In genomic region chr14:92658160-92658559, GRCh38 we compare ENCODE assay signal across 15 cellular contexts.
DNase-seq lines count a peak whose midpoint lies in the region; ATAC-seq and TF ChIP-seq lines count a peak whose summit lies in the region.
"Had no signal": no experiment of that assay in that cellular context is flagged by ENCODE, and none has a peak within 500 bp of the region (broad histone marks: within the 10 kb centered on the region; RNA-seq: fewer than 3 reads in every experiment).

No MANE protein-coding gene starts in this region.

- H3K9me3 ChIP-seq in esophagus squamous epithelium (no peaks in the 10 kb centered on the region), neural progenitor cell (ENCODE audit: low read depth) (no peaks in the 10 kb centered on the region)

- ATAC-seq in activated CD4-positive, alpha-beta T cell treated with anti-CD3 and anti-CD28 coated beads for 36 hours = no peak
- ATAC-seq in stimulated activated naive B cell treated with anti-CD40 and anti-IgM and Interleukin-4, amounts not matched to agents 10 μg/mL and 1 μg/mL and 100 μg/mL, for 72 hours (replicated peaks) = no peak
- no peak for ATAC-seq in GM21526 (IDR thresholded peaks at IDR 0.05; ENCODE audit: low FRiP score, unreplicated experiment)

- H2AFZ ChIP-seq in neural progenitor cell (replicated peaks) = no peak overlapping the region

- no peak overlapping the region for H3K4me3 Mint-ChIP-seq in activated CD4-positive, alpha-beta T cell treated with anti-CD3 and anti-CD28 coated beads for 36 hours
- H3K4me3 Mint-ChIP-seq in IgD-negative memory B cell = peak overlapping the region in 3 of 4 donors; percentile 5 to 83 (median 70)
- peak overlapping the region; percentile 70 to 85 for H3K4me3 Mint-ChIP-seq in stimulated activated naive B cell treated with anti-CD40 and anti-IgM and Interleukin-4, amounts not matched to agents 10 μg/mL and 1 μg/mL and 100 μg/mL, for 72 hours
- H3K4me3 Mint-ChIP-seq in neural progenitor cell = no peak overlapping the region

- H3F3A ChIP-seq in neural progenitor cell (ENCODE audit: low read depth) = no peaks in the 10 kb centered on the region

- DNase-seq in activated CD4-positive, alpha-beta T cell treated with anti-CD3 and anti-CD28 coated beads for 36 hours = no peak
- DNase-seq in activated CD4-positive, alpha-beta T cell treated with anti-CD3 and anti-CD28 coated beads, Interleukin-2, amount 50 U/mL, for 4 hours = no peak
- DNase-seq in esophagus squamous epithelium (lab: John Stamatoyannopoulos, UW) = no peak
- no peak for DNase-seq in stimulated activated naive B cell treated with anti-CD40 and anti-IgM and Interleukin-4, amounts not matched to agents 10 μg/mL and 1 μg/mL and 100 μg/mL, for 72 hours
- no peak for DNase-seq in neural progenitor cell (ENCODE audit: low spot score)
- no peak for DNase-seq in KG1 (lab: John Stamatoyannopoulos, UW)
- DNase-seq: 8988T; activated CD4-positive, alpha-beta T cell treated with anti-CD3 and anti-CD28 coated beads, Interleukin-2, amount 50 U/mL, for 1 hour; activated gamma-delta T cell; effector CD8-positive, alpha-beta T cell; NCI-H1436 treated with DMSO at 0.1 percent for 48 hours; NCI-H2227 treated with DMSO at 0.1 percent for 48 hours; T-helper 9 cell had no signal

- TF ChIP-seq CTCF in esophagus squamous epithelium (IDR thresholded peaks at IDR 0.05) (no peak), neural progenitor cell (IDR thresholded peaks at IDR 0.05) (no peak)

- no peaks in the 10 kb centered on the region for H3K27me3 Mint-ChIP-seq in activated CD4-positive, alpha-beta T cell treated with anti-CD3 and anti-CD28 coated beads for 36 hours
- H3K27me3 Mint-ChIP-seq in IgD-negative memory B cell (peaks cover 2% of the 10 kb centered on the region), neural progenitor cell (ENCODE audit: insufficient read depth, low read depth) (peaks cover 2% of the 10 kb centered on the region)
- no peaks in the 10 kb centered on the region for H3K27me3 Mint-ChIP-seq in stimulated activated naive B cell treated with anti-CD40 and anti-IgM and Interleukin-4, amounts not matched to agents 10 μg/mL and 1 μg/mL and 100 μg/mL, for 72 hours

- H4K20me1 ChIP-seq in neural progenitor cell (ENCODE audit: low read depth) = no peaks in the 10 kb centered on the region

- peak overlapping the region; percentile 52 for H3K27ac Mint-ChIP-seq in activated CD4-positive, alpha-beta T cell treated with anti-CD3 and anti-CD28 coated beads for 36 hours
- H3K27ac Mint-ChIP-seq in IgD-negative memory B cell (peak overlapping the region; percentile 44 to 87 (median 65)), neural progenitor cell (no peak overlapping the region)
- H3K27ac Mint-ChIP-seq in stimulated activated naive B cell treated with anti-CD40 and anti-IgM and Interleukin-4, amounts not matched to agents 10 μg/mL and 1 μg/mL and 100 μg/mL, for 72 hours = peak overlapping the region; percentile 74

- H3K79me2 ChIP-seq in neural progenitor cell (ENCODE audit: low read depth) = no peaks in the 10 kb centered on the region

- 78 to 83% methylated on average over 4 to 10 of the region's 13 CpGs for WGBS in esophagus squamous epithelium, 2 donors

- CTCF ChIA-PET in activated CD4-positive, alpha-beta T cell treated with anti-CD3 and anti-CD28 coated beads for 36 hours (lab: Charles Lee) = interaction anchor here (1.1 kb wide), 1 partner anchor 49 kb away, joined by 3 read pairs; no protein-coding TSS in a partner anchor

- H3K4me3 ChIP-seq in esophagus squamous epithelium = no peak overlapping the region
- no peak overlapping the region for H3K4me3 ChIP-seq in neural progenitor cell

- H3K27me3 ChIP-seq in esophagus squamous epithelium (no peaks in the 10 kb centered on the region), neural progenitor cell (no peaks in the 10 kb centered on the region)

- peaks cover 0 to 35% (median 0%) of the 10 kb centered on the region in 3 donors for H3K36me3 ChIP-seq in esophagus squamous epithelium
- no peaks in the 10 kb centered on the region for H3K36me3 ChIP-seq in neural progenitor cell

- no peak overlapping the region for H3K9ac ChIP-seq in neural progenitor cell

- POLR2A ChIA-PET in activated CD4-positive, alpha-beta T cell treated with anti-CD3 and anti-CD28 coated beads for 36 hours (lab: Charles Lee) = no interaction called here

- no peaks in the 10 kb centered on the region for H3K9me3 Mint-ChIP-seq in activated CD4-positive, alpha-beta T cell treated with anti-CD3 and anti-CD28 coated beads for 36 hours (ENCODE audit: low read depth)
- H3K9me3 Mint-ChIP-seq in IgD-negative memory B cell (no peaks in the 10 kb centered on the region), neural progenitor cell (no peaks in the 10 kb centered on the region)
- H3K9me3 Mint-ChIP-seq in stimulated activated naive B cell treated with anti-CD40 and anti-IgM and Interleukin-4, amounts not matched to agents 10 μg/mL and 1 μg/mL and 100 μg/mL, for 72 hours = peaks cover 0 to 2% of the 10 kb centered on the region in 2 donors

- H3K27ac ChIP-seq in esophagus squamous epithelium (peak overlapping the region in 3 of 4 donors; percentile 68 to 73 (median 70)), neural progenitor cell (no peak overlapping the region)

- H3K36me3 Mint-ChIP-seq in activated CD4-positive, alpha-beta T cell treated with anti-CD3 and anti-CD28 coated beads for 36 hours (ENCODE audit: low read depth) = peaks cover 83% of the 10 kb centered on the region
- H3K36me3 Mint-ChIP-seq in IgD-negative memory B cell (peaks cover 14% of the 10 kb centered on the region), neural progenitor cell (no peaks in the 10 kb centered on the region)
- peaks cover 70 to 97% of the 10 kb centered on the region in 2 donors for H3K36me3 Mint-ChIP-seq in stimulated activated naive B cell treated with anti-CD40 and anti-IgM and Interleukin-4, amounts not matched to agents 10 μg/mL and 1 μg/mL and 100 μg/mL, for 72 hours

- peaks cover 0 to 36% (median 4%) of the 10 kb centered on the region in 3 donors for H3K4me1 ChIP-seq in esophagus squamous epithelium
- no peaks in the 10 kb centered on the region for H3K4me1 ChIP-seq in neural progenitor cell

- peaks cover 88% of the 10 kb centered on the region for H3K4me1 Mint-ChIP-seq in activated CD4-positive, alpha-beta T cell treated with anti-CD3 and anti-CD28 coated beads for 36 hours
- peaks cover 40 to 67% (median 53%) of the 10 kb centered on the region in 3 donors for H3K4me1 Mint-ChIP-seq in IgD-negative memory B cell
- peaks cover 79 to 94% of the 10 kb centered on the region in 2 donors for H3K4me1 Mint-ChIP-seq in stimulated activated naive B cell treated with anti-CD40 and anti-IgM and Interleukin-4, amounts not matched to agents 10 μg/mL and 1 μg/mL and 100 μg/mL, for 72 hours
- H3K4me1 Mint-ChIP-seq in neural progenitor cell = peaks cover 5% of the 10 kb centered on the region

- no peak for TF ChIP-seq POLR2A in esophagus squamous epithelium (IDR thresholded peaks at IDR 0.05)

- no peak overlapping the region for H3K4me2 ChIP-seq in neural progenitor cell

- intact Hi-C loops in activated CD4-positive, alpha-beta T cell treated with anti-CD3 and anti-CD28 coated beads for 36 hours (cut with DNase I, micrococcal nuclease) = loop anchor here (10.0 kb wide), 2 partner anchors 103 to 793 kb away; partner anchors contain the start of gene TC2N (in 1 of the 2)
- intact Hi-C loops in esophagus squamous epithelium (cut with DNase I) = no loop called here

Comparison
In these comparisons a context has a peak if more than half of its experiments do, and no peak if none do; other contexts are left out.
1. H3K4me3 Mint-ChIP-seq: peak in IgD-negative memory B cell (3 of 4) and stimulated activated naive B cell treated with anti-CD40 and anti-IgM and Interleukin-4, amounts not matched to agents 10 μg/mL and 1 μg/mL and 100 μg/mL, for 72 hours (2 of 2); none in activated CD4-positive, alpha-beta T cell treated with anti-CD3 and anti-CD28 coated beads for 36 hours (single experiment) and neural progenitor cell (single experiment).